ENCODE assay signal across 8 cellular contexts in genomic region chr18:3458952-3459853, GRCh38. TPM values are rescaled to one million over a fixed set of nuclear protein-coding genes. Genes with fewer than 3 reads are reported as not detected.
DNase-seq lines count a peak whose midpoint lies in the region; ATAC-seq, FAIRE-seq and TF ChIP-seq lines count a peak whose summit lies in the region.

No MANE protein-coding gene starts in this region.

- no peak overlapping the region for H2AFZ ChIP-seq in HepG2 (ENCODE audit: low read length)

- TF ChIP-seq RAD21 in HepG2 (CRISPR knock-in tag; IDR thresholded peaks at IDR 0.05), result no peak

- FAIRE-seq in HepG2 (lab: Jason Lieb, UNC) (no peak), pancreas (lab: Jason Lieb, UNC) (no peak)

- peaks cover 38% of the 10 kb centered on the region for H3K79me2 ChIP-seq in HepG2 (ENCODE audit: insufficient read depth, low read length)

- H3K9ac ChIP-seq in HepG2 (ENCODE audit: insufficient read depth, low read depth, low read length), result no peak overlapping the region

- H3K4me1 Mint-ChIP-seq in activated naive CD8-positive, alpha-beta T cell treated with anti-CD3 and anti-CD28 coated beads for 36 hours, result peaks cover 36% of the 10 kb centered on the region

- peak overlapping the region; percentile 42 for H3K27ac Mint-ChIP-seq in activated naive CD8-positive, alpha-beta T cell treated with anti-CD3 and anti-CD28 coated beads for 36 hours

- CTCF ChIA-PET in HepG2 (lab: Yijun Ruan, JAX; ENCODE audit: low intra/inter-chr PET ratio, low total read pairs), result no interaction called here

- ATAC-seq in HG02759 (IDR thresholded peaks at IDR 0.05; ENCODE audit: unreplicated experiment), result peak; percentile 57
- ATAC-seq in HepG2, result no peak
- no peak for ATAC-seq in GM21717 (IDR thresholded peaks at IDR 0.05; ENCODE audit: unreplicated experiment)
- no peak for ATAC-seq in pancreas

- POLR2A ChIA-PET in HepG2 (lab: Yijun Ruan, JAX), result interaction anchor here (0.7 to 2.1 kb wide), 3 partner anchors 10 to 147 kb away, joined by 3 to 8 read pairs (median 3); partner anchors contain the start of gene TGIF1

- H3K4me3 Mint-ChIP-seq in activated naive CD8-positive, alpha-beta T cell treated with anti-CD3 and anti-CD28 coated beads for 36 hours, result no peak overlapping the region

- 96% methylated on average over 5 of the region's 5 CpGs for WGBS in HepG2 (ENCODE audit: low lambda C conversion rate)
- 89 to 98% methylated on average over 5 of the region's 5 CpGs for WGBS in pancreas, 2 donors

- BruUV-seq in HepG2 (replicated peaks; lab: Mats Ljungman, UMichigan), result no TSS peak

- H4K20me1 ChIP-seq in HepG2 (ENCODE audit: insufficient read depth, low read length), result peaks cover 38% of the 10 kb centered on the region

- TF ChIP-seq POLR2A in HepG2 (IDR thresholded peaks at IDR 0.05; ENCODE audit: insufficient read depth in 1 of 2, low read depth in 2 of 2, low read length in 2 of 2), result no peak

- H3K9me3 Mint-ChIP-seq in activated naive CD8-positive, alpha-beta T cell treated with anti-CD3 and anti-CD28 coated beads for 36 hours, result peaks cover 5% of the 10 kb centered on the region

- H3K4me3 ChIP-seq in AG10803 (ENCODE audit: low read length), result no peak overlapping the region
- no peak overlapping the region for H3K4me3 ChIP-seq in HepG2 (replicated peaks in 1 of 3; ENCODE audit: insufficient read depth in 1 of 3, low read depth in 2 of 3, low read length in 3 of 3)
- H3K4me3 ChIP-seq in pancreas, result no peak overlapping the region

- H3K9me3 ChIP-seq in HepG2 (ENCODE audit: low read length) (no peaks in the 10 kb centered on the region), pancreas (no peaks in the 10 kb centered on the region)

- peaks cover 46% of the 10 kb centered on the region for H3K36me3 Mint-ChIP-seq in activated naive CD8-positive, alpha-beta T cell treated with anti-CD3 and anti-CD28 coated beads for 36 hours

- DNase-seq in AG10803 (ENCODE audit: low read depth) (peak; percentile 52), HepG2 (ENCODE audit: low spot score) (no peak), NCI-H345 treated with DMSO at 0.1 percent for 48 hours (lab: John Stamatoyannopoulos, UW; ENCODE audit: unreplicated experiment) (no peak), NCI-H2196 treated with DMSO at 0.1 percent for 48 hours (lab: John Stamatoyannopoulos, UW; ENCODE audit: unreplicated experiment) (no peak), pancreas (no peak)
- no peak for DNase-seq in activated naive CD8-positive, alpha-beta T cell treated with anti-CD3 and anti-CD28 coated beads for 36 hours

- peaks cover 8 to 37% of the 10 kb centered on the region in 2 experiments; a peak in 4 of 5 replicates for H3K36me3 ChIP-seq in HepG2 (replicated peaks in 1 of 2; ENCODE audit: control insufficient read depth in 1 of 2, insufficient read depth in 2 of 2, low read length in 2 of 2)
- H3K36me3 ChIP-seq in pancreas, result peaks cover 4 to 28% (median 8%) of the 10 kb centered on the region in 3 donors

- no peak for TF ChIP-seq EP300 in HepG2 (IDR thresholded peaks at IDR 0.05; ENCODE audit: low read depth in 2 of 2, low read length in 2 of 2)
- TF ChIP-seq EP300 in HepG2 (CRISPR knock-in tag; IDR thresholded peaks at IDR 0.05; ENCODE audit: borderline replicate concordance), result no peak

- H3K27me3 ChIP-seq in HepG2 (ENCODE audit: control insufficient read depth in 1 of 2, insufficient read depth in 2 of 2, low read length in 2 of 2) (no peaks in the 10 kb centered on the region), pancreas (no peaks in the 10 kb centered on the region)

- H3K27ac ChIP-seq in HepG2 (ENCODE audit: extremely low read length, insufficient read depth, low read length), result no peak overlapping the region
- H3K27ac ChIP-seq in pancreas, result no peak overlapping the region

- H3K27me3 Mint-ChIP-seq in activated naive CD8-positive, alpha-beta T cell treated with anti-CD3 and anti-CD28 coated beads for 36 hours, result no peaks in the 10 kb centered on the region

- intact Hi-C loops in HepG2 (cut with micrococcal nuclease; ENCODE audit: unreplicated experiment), result loop anchor here (5.0 kb wide), 1 partner anchor 197 kb away; the partner anchor contains the start of gene MYL12B
- intact Hi-C loops in pancreas (cut with DNase I), result loop anchor here in 1 of 3 donors (10.0 kb wide), 1 partner anchor 174 kb away; no protein-coding TSS in a partner anchor

- H3K4me1 ChIP-seq in HepG2 (ENCODE audit: insufficient read depth, low read length) (peaks cover 50% of the 10 kb centered on the region), pancreas (peaks cover 9 to 40% (median 34%) of the 10 kb centered on the region in 3 donors)

- in situ Hi-C loops in HepG2 (cut with HindIII; ENCODE audit: extremely low pct_ligation_motif_present, low pct_unique_long_range_greater_than_20kb), result loop anchor here (10.0 to 25.0 kb wide), 3 partner anchors 166 to 397 kb away; no protein-coding TSS in a partner anchor

- H3K4me2 ChIP-seq in HepG2 (ENCODE audit: low read depth, low read length), result no peak overlapping the region

- TF ChIP-seq CTCF in AG10803 (conservative IDR thresholded peaks at IDR 0.05; ENCODE audit: low read length), result no peak
- no peak for TF ChIP-seq CTCF in HepG2 (CRISPR knock-in tag; IDR thresholded peaks at IDR 0.05)
- no peak for TF ChIP-seq CTCF in pancreas (IDR thresholded peaks at IDR 0.05)

TF ChIP-seq in HepG2, 621 proteins besides CTCF, POLR2A, EP300 and RAD21:
- TF ChIP-seq RBM22 (optimal IDR thresholded peaks at IDR 0.05; ENCODE audit: low read length) (peak; percentile 87), YY1 (IDR thresholded peaks at IDR 0.05; ENCODE audit: insufficient read depth, insufficient replicate concordance, low read depth, low read length) (no peak)

RNA-seq across cellular contexts. Expression of gene TGIF1, which starts 9.2 kb away (rescaled TPM):
- total RNA-seq in activated naive CD8-positive, alpha-beta T cell treated with anti-CD3 and anti-CD28 coated beads for 36 hours, result 10 to 100 TPM; 18.8 to 21.2 TPM
- total RNA-seq in HepG2 (2016; rRNA removed; fragmentation: Illumina TruSeq; extraction: Trizol) (44.0 and 50.0 TPM in 2 replicates), pancreas (10 to 100 TPM; 12.8 to 40.7 (median 19.9) TPM)
- 15.3 and 17.9 TPM in 2 replicates for total RNA-seq in HepG2 (2016; cell fraction: cytosol; rRNA removed; fragmentation: Illumina TruSeq; extraction: Trizol; ENCODE audit: low read depth)
- total RNA-seq in HepG2 (2016; cell fraction: insoluble cytoplasmic fraction; rRNA removed; fragmentation: Illumina TruSeq; extraction: Trizol), result 39.7 and 48.5 TPM in 2 replicates
- total RNA-seq in HepG2 (2016; cell fraction: membrane; rRNA removed; fragmentation: Illumina TruSeq; extraction: Trizol), result 31.9 and 33.8 TPM in 2 replicates
- 48.5 and 49.4 TPM in 2 replicates for total RNA-seq in HepG2 (2016; cell fraction: nucleus; rRNA removed; fragmentation: Illumina TruSeq; extraction: Trizol)
- polyA plus RNA-seq in HepG2 (2011; rRNA removed) (76.1 and 76.3 TPM in 2 replicates), pancreas (10 to 100 TPM; 16.1 to 19.0 TPM)
- 82.7 and 83.0 TPM in 2 replicates for polyA plus RNA-seq in HepG2 (2011; cell fraction: cytosol; rRNA removed)
- polyA plus RNA-seq in HepG2 (2011; cell fraction: nucleus; rRNA removed), result 170 and 172 TPM in 2 replicates
- polyA plus RNA-seq in HepG2 (2012), result 35.4 and 51.3 TPM in 2 replicates
- 8.5 and 8.6 TPM in 2 replicates for polyA plus RNA-seq in HepG2 (2016; cell fraction: cytosol; fragmentation: Illumina TruSeq; extraction: Trizol; ENCODE audit: low read depth)
- polyA plus RNA-seq in HepG2 (2016; cell fraction: insoluble cytoplasmic fraction; fragmentation: Illumina TruSeq; extraction: Trizol; ENCODE audit: low read depth), result 37.9 and 44.1 TPM in 2 replicates
- 16.3 and 18.7 TPM in 2 replicates for polyA plus RNA-seq in HepG2 (2016; cell fraction: membrane; fragmentation: Illumina TruSeq; extraction: Trizol; ENCODE audit: low read depth)
- 82.0 and 82.8 TPM in 2 replicates for polyA plus RNA-seq in HepG2 (2016; cell fraction: nucleus; fragmentation: Illumina TruSeq; extraction: Trizol; ENCODE audit: insufficient read depth, low read depth)
- 89.5 and 113 TPM in 2 replicates for polyA minus RNA-seq in HepG2 (2011; rRNA and poly(A)+ RNA removed; ENCODE audit: low replicate concordance)
- 43.2 and 45.1 TPM in 2 replicates for polyA minus RNA-seq in HepG2 (2011; cell fraction: cytosol; rRNA and poly(A)+ RNA removed)
- polyA minus RNA-seq in HepG2 (2011; cell fraction: nucleus; rRNA and poly(A)+ RNA removed), result 66.8 and 68.0 TPM in 2 replicates
